ENCODE assay signal across 2 cellular contexts in the genomic region with DNA sequence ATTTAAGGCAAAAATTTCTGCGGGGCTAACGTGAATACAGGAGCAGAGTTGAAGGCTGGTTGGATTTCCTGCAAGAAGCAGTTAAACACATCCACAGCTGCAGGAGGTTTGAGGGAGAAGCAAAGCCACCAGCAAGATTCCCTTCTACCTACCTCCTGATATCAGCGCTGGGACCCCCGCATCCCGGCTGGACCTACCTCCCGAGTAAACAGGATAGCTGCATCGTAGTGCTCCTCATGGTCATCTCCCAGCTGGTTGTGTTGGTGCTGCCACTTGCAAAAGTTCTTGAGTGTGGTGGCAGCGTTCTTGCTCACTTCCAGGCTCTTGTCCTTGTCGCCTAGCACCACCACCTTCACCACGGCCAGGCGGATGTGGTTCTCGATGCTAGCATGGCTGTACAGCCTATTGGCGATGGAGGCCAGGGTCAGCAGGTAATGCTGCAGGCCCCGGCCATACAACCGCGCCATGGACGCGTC.
TF ChIP-seq lines count a peak whose summit lies in the region.

No MANE protein-coding gene starts in this region.

TF ChIP-seq in liver, 16 proteins besides CTCF, POLR2A, EP300 and RAD21:
- TF ChIP-seq HNF4A (conservative IDR thresholded peaks at IDR 0.05), result no peak
- no peak for TF ChIP-seq FOXA1 (IDR thresholded peaks at IDR 0.05)
- TF ChIP-seq, protein P1, sequence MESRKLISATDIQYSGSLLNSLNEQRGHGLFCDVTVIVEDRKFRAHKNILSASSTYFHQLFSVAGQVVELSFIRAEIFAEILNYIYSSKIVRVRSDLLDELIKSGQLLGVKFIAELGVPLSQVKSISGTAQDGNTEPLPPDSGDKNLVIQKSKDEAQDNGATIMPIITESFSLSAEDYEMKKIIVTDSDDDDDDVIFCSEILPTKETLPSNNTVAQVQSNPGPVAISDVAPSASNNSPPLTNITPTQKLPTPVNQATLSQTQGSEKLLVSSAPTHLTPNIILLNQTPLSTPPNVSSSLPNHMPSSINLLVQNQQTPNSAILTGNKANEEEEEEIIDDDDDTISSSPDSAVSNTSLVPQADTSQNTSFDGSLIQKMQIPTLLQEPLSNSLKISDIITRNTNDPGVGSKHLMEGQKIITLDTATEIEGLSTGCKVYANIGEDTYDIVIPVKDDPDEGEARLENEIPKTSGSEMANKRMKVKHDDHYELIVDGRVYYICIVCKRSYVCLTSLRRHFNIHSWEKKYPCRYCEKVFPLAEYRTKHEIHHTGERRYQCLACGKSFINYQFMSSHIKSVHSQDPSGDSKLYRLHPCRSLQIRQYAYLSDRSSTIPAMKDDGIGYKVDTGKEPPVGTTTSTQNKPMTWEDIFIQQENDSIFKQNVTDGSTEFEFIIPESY (IDR thresholded peaks at IDR 0.05), result no peak
- TF ChIP-seq TAF1 (conservative IDR thresholded peaks at IDR 0.05), result no peak
- no peak for TF ChIP-seq HNF4G (IDR thresholded peaks at IDR 0.05)
- no peak for TF ChIP-seq SP1 (IDR thresholded peaks at IDR 0.05)
- no peak for TF ChIP-seq EGR1 (IDR thresholded peaks at IDR 0.05; ENCODE audit: low read depth in 2 of 2)
- no peak for TF ChIP-seq NR2F2 (IDR thresholded peaks at IDR 0.05)
- TF ChIP-seq RXRA (IDR thresholded peaks at IDR 0.05), result no peak
- TF ChIP-seq, protein P2, sequence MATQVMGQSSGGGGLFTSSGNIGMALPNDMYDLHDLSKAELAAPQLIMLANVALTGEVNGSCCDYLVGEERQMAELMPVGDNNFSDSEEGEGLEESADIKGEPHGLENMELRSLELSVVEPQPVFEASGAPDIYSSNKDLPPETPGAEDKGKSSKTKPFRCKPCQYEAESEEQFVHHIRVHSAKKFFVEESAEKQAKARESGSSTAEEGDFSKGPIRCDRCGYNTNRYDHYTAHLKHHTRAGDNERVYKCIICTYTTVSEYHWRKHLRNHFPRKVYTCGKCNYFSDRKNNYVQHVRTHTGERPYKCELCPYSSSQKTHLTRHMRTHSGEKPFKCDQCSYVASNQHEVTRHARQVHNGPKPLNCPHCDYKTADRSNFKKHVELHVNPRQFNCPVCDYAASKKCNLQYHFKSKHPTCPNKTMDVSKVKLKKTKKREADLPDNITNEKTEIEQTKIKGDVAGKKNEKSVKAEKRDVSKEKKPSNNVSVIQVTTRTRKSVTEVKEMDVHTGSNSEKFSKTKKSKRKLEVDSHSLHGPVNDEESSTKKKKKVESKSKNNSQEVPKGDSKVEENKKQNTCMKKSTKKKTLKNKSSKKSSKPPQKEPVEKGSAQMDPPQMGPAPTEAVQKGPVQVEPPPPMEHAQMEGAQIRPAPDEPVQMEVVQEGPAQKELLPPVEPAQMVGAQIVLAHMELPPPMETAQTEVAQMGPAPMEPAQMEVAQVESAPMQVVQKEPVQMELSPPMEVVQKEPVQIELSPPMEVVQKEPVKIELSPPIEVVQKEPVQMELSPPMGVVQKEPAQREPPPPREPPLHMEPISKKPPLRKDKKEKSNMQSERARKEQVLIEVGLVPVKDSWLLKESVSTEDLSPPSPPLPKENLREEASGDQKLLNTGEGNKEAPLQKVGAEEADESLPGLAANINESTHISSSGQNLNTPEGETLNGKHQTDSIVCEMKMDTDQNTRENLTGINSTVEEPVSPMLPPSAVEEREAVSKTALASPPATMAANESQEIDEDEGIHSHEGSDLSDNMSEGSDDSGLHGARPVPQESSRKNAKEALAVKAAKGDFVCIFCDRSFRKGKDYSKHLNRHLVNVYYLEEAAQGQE (IDR thresholded peaks at IDR 0.05), result no peak
- no peak for TF ChIP-seq YY1 (IDR thresholded peaks at IDR 0.05)
- TF ChIP-seq, protein P3, sequence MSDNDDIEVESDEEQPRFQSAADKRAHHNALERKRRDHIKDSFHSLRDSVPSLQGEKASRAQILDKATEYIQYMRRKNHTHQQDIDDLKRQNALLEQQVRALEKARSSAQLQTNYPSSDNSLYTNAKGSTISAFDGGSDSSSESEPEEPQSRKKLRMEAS (IDR thresholded peaks at IDR 0.05), result no peak
- no peak for TF ChIP-seq GABPA (IDR thresholded peaks at IDR 0.05 in 1 of 2, conservative IDR thresholded peaks at IDR 0.05 in 1 of 2)
- TF ChIP-seq FOXA2 (IDR thresholded peaks at IDR 0.05), result no peak

TF ChIP-seq in HepG2, 621 proteins besides CTCF, POLR2A, EP300 and RAD21:
- TF ChIP-seq MEIS2 (CRISPR knock-in tag; IDR thresholded peaks at IDR 0.05) (no peak), KLF16 (CRISPR knock-in tag; IDR thresholded peaks at IDR 0.05) (no peak), ZNF543 (CRISPR knock-in tag; IDR thresholded peaks at IDR 0.05) (no peak), ZNF230 (CRISPR knock-in tag; IDR thresholded peaks at IDR 0.05) (no peak), ZNF337 (CRISPR knock-in tag; IDR thresholded peaks at IDR 0.05; ENCODE audit: borderline replicate concordance, low read depth) (no peak)
